Comparison of ENCODE assay signal across 8 cellular contexts in genomic region chr6:31763617-31763940, GRCh38. TPM values are rescaled to one million over a fixed set of nuclear protein-coding genes. Genes with fewer than 3 reads are reported as not detected.
DNase-seq lines count a peak whose midpoint lies in the region; ATAC-seq, FAIRE-seq and TF ChIP-seq lines count a peak whose summit lies in the region.

No MANE protein-coding gene starts in this region.

- H3K9me3 ChIP-seq in IMR-90 (ENCODE audit: control insufficient read depth, insufficient read depth, low read length): no peaks in the 10 kb centered on the region

- no peak for FAIRE-seq in D721Med (lab: Jason Lieb, UNC)

- no peak for TF ChIP-seq POLR2A in IMR-90 (IDR thresholded peaks at IDR 0.05; ENCODE audit: low read depth, low read length)

- H3K4ac ChIP-seq in IMR-90 (ENCODE audit: low read depth, low read length): peak overlapping the region; percentile 66

- H3K18ac ChIP-seq in IMR-90 (ENCODE audit: low read depth, low read length): no peak overlapping the region

- H2BK120ac ChIP-seq in IMR-90 (ENCODE audit: low read depth, low read length): 0 out of 2 replicates have a peak overlapping the region, but pooled peaks have one; percentile 14

- peak overlapping the region; percentile 65 for H2AK5ac ChIP-seq in IMR-90 (ENCODE audit: low read depth, low read length)

- H3K9me1 ChIP-seq in IMR-90 (ENCODE audit: insufficient read depth, low read length): peaks cover 10% of the 10 kb centered on the region

- H3K9ac ChIP-seq in IMR-90 (ENCODE audit: low read depth, low read length): no peak overlapping the region

- peak overlapping the region; percentile 5 for H2BK5ac ChIP-seq in IMR-90 (ENCODE audit: low read depth, low read length, poor library complexity, severe bottlenecking)

- DNase-seq in D721Med (ENCODE audit: insufficient read length, low spot score) (no peak), IMR-90 (peak; percentile 21), ecto neural progenitor cell (ENCODE audit: low spot score) (peak; percentile 79), midbrain (lab: John Stamatoyannopoulos, UW) (peak; percentile 28), HUDEP-2 (lab: John Stamatoyannopoulos, UW; ENCODE audit: unreplicated experiment in 76 of 76) (no peak), DMS53 (lab: John Stamatoyannopoulos, UW) (no peak)

- 0% methylated on average over 1 of the region's 1 CpG; no CpG with 5 or more reads in 1 of the 2 experiments for WGBS in IMR-90 (ENCODE audit: extremely low coverage in 2 of 2, insufficient read length in 1 of 2), 2 experiments

- TF ChIP-seq CTCF in D721Med (IDR thresholded peaks at IDR 0.05; ENCODE audit: insufficient read depth, missing control alignments) (peak; percentile 12), IMR-90 (conservative IDR thresholded peaks at IDR 0.05; ENCODE audit: low read depth, low read length) (no peak)

- peaks cover 4% of the 10 kb centered on the region for H3K4me1 ChIP-seq in IMR-90 (ENCODE audit: control insufficient read depth, insufficient read depth, low read length)

- peak overlapping the region in 1 of 2 experiments; percentile 65; a peak in 1 of 4 replicates for H4K8ac ChIP-seq in IMR-90 (ENCODE audit: low read depth in 2 of 2, low read length in 2 of 2)

- no peak overlapping the region for H3K27ac ChIP-seq in IMR-90 (ENCODE audit: insufficient read depth, low read length)

- H2AFZ ChIP-seq in IMR-90 (replicated peaks; ENCODE audit: low read length, poor library complexity): peak overlapping the region; percentile 64

- H4K20me1 ChIP-seq in IMR-90 (ENCODE audit: insufficient read depth, low read length): no peaks in the 10 kb centered on the region

- no peak for TF ChIP-seq RAD21 in IMR-90 (IDR thresholded peaks at IDR 0.05; ENCODE audit: low read length)

- no peaks in the 10 kb centered on the region for H3K79me1 ChIP-seq in IMR-90 (ENCODE audit: low read depth in 1 of 2, low read length in 2 of 2)

- dilution Hi-C loops in IMR-90 (cut with HindIII; ENCODE audit: low sequenced_read_pairs, unreplicated experiment): no loop called here

- peak; percentile 88 for ATAC-seq in IMR-90 (ENCODE audit: low read depth)
- ATAC-seq in HG03045 (IDR thresholded peaks at IDR 0.05; ENCODE audit: unreplicated experiment): no peak
- no peak for ATAC-seq in HG02870 (IDR thresholded peaks at IDR 0.05; ENCODE audit: unreplicated experiment)

- in situ Hi-C loops in IMR-90 (cut with MboI; ENCODE audit: low sequenced_read_pairs): no loop called here

- intact Hi-C loops in IMR-90 (cut with micrococcal nuclease): no loop called here

- H2BK20ac ChIP-seq in IMR-90 (ENCODE audit: low read depth, low read length): no peak overlapping the region

- no peak overlapping the region for H4K5ac ChIP-seq in IMR-90 (ENCODE audit: low read depth, low read length)

- H3K14ac ChIP-seq in IMR-90 (replicated peaks; ENCODE audit: low read depth, low read length): peak overlapping the region; percentile 74

- no peak overlapping the region for H3K4me2 ChIP-seq in IMR-90 (ENCODE audit: low read depth, low read length)

- H2AK9ac ChIP-seq in IMR-90 (replicated peaks; ENCODE audit: low read depth, low read length, poor library complexity): peak overlapping the region; percentile 71

- no TSS peak for BruUV-seq in IMR-90 (replicated peaks; lab: Mats Ljungman, UMichigan)

- no peak overlapping the region; the same call in 1 of the 2 replicates for H3K56ac ChIP-seq in IMR-90 (ENCODE audit: extremely low read depth, insufficient read depth, low read length)

- H2BK15ac ChIP-seq in IMR-90 (ENCODE audit: low read depth, low read length): no peak overlapping the region

- peaks cover 5% of the 10 kb centered on the region; the same call in 1 of the 2 replicates for H3K36me3 ChIP-seq in IMR-90 (ENCODE audit: control insufficient read depth, insufficient read depth, low read length)

- no peak overlapping the region; the same call in 1 of the 2 replicates for H4K91ac ChIP-seq in IMR-90 (ENCODE audit: insufficient read depth, low read depth, low read length)

- no peak overlapping the region for H3K23ac ChIP-seq in IMR-90 (ENCODE audit: low read depth, low read length)

- CTCF ChIA-PET in IMR-90 (lab: Yijun Ruan, JAX): interaction anchor here (0.6 kb wide), 1 partner anchor 28 kb away, joined by 3 read pairs; no protein-coding TSS in a partner anchor

- POLR2A ChIA-PET in IMR-90 (lab: Charles Lee; ENCODE audit: unreplicated experiment): no interaction called here

- H3K4me3 ChIP-seq in IMR-90 (ENCODE audit: insufficient read depth, low read depth, low read length): no peak overlapping the region

- no peaks in the 10 kb centered on the region for H3K27me3 ChIP-seq in IMR-90 (ENCODE audit: control insufficient read depth, insufficient read depth, low read length)

TF ChIP-seq in IMR-90, 13 proteins besides CTCF, POLR2A, EP300 and RAD21:
- TF ChIP-seq RCOR1 (IDR thresholded peaks at IDR 0.05; ENCODE audit: insufficient replicate concordance, low read length) (no peak), BHLHE40 (IDR thresholded peaks at IDR 0.05; ENCODE audit: low read depth, low read length) (peak; percentile 70; the same call in 1 of the 2 replicates)

RNA-seq across cellular contexts. Expression of gene SAPCD1, which starts 1.1 kb away (rescaled TPM):
- total RNA-seq in IMR-90 (2012; rRNA removed): not detected in 2 replicates
- 2.2 and 2.3 TPM in 2 replicates for polyA plus RNA-seq in IMR-90 (2012; rRNA removed)
- polyA plus RNA-seq in IMR-90 (2012; cell fraction: cytosol; rRNA removed): 0.27 and 1.1 TPM in 2 replicates
- polyA plus RNA-seq in IMR-90 (2012; cell fraction: nucleus; rRNA removed; ENCODE audit: low replicate concordance): 24.2 and 40.1 TPM in 2 replicates

RNA-seq across cellular contexts. Expression of gene VWA7, which starts 13.5 kb away (rescaled TPM):
- total RNA-seq in IMR-90 (2012; rRNA removed): under 0.01 and 0.28 TPM in 2 replicates
- polyA plus RNA-seq in IMR-90 (2012; rRNA removed): 1.0 and 1.4 TPM in 2 replicates
- polyA plus RNA-seq in IMR-90 (2012; cell fraction: cytosol; rRNA removed): 0.60 and 1.2 TPM in 2 replicates
- 3.1 and 4.5 TPM in 2 replicates for polyA plus RNA-seq in IMR-90 (2012; cell fraction: nucleus; rRNA removed; ENCODE audit: low replicate concordance)

RNA-seq across cellular contexts. Expression of gene MSH5, which starts 23.8 kb away (rescaled TPM):
- 4.7 and 5.6 TPM in 2 replicates for total RNA-seq in IMR-90 (2012; rRNA removed)
- 14.5 and 15.7 TPM in 2 replicates for polyA plus RNA-seq in IMR-90 (2012; rRNA removed)
- polyA plus RNA-seq in IMR-90 (2012; cell fraction: cytosol; rRNA removed): 2.4 and 9.8 TPM in 2 replicates
- polyA plus RNA-seq in IMR-90 (2012; cell fraction: nucleus; rRNA removed; ENCODE audit: low replicate concordance): 112 and 132 TPM in 2 replicates

RNA-seq across cellular contexts. Expression of gene CLIC1, which starts 27.2 kb away (rescaled TPM):
- total RNA-seq in IMR-90 (2012; rRNA removed): 992 and 1,185 TPM in 2 replicates
- polyA plus RNA-seq in IMR-90 (2012; rRNA removed): 692 and 706 TPM in 2 replicates
- 504 and 583 TPM in 2 replicates for polyA plus RNA-seq in IMR-90 (2012; cell fraction: cytosol; rRNA removed)
- polyA plus RNA-seq in IMR-90 (2012; cell fraction: nucleus; rRNA removed; ENCODE audit: low replicate concordance): 164 and 178 TPM in 2 replicates

RNA-seq across cellular contexts. Expression of gene VARS1, which starts 32.0 kb away (rescaled TPM):
- 32.2 and 41.2 TPM in 2 replicates for total RNA-seq in IMR-90 (2012; rRNA removed)
- polyA plus RNA-seq in IMR-90 (2012; rRNA removed): 39.6 and 42.0 TPM in 2 replicates
- 25.0 and 31.3 TPM in 2 replicates for polyA plus RNA-seq in IMR-90 (2012; cell fraction: cytosol; rRNA removed)
- 49.4 and 162 TPM in 2 replicates for polyA plus RNA-seq in IMR-90 (2012; cell fraction: nucleus; rRNA removed; ENCODE audit: low replicate concordance)

Comparison
In these comparisons a context has a peak if more than half of its experiments do, and no peak if none do; other contexts are left out.
1. DNase-seq: peak in IMR-90 (single experiment), ecto neural progenitor cell (single experiment) and midbrain (single experiment); none in D721Med (single experiment), HUDEP-2 (0 of 76) and DMS53 (single experiment).